Comparison of ENCODE assay signal across 16 cellular contexts in genomic region chr4:125826801-125827200, GRCh38.
A peak's percentile ranks its signal among the peaks of the same experiment; 100 is the strongest.
DNase-seq lines count a peak whose midpoint lies in the region; FAIRE-seq and TF ChIP-seq lines count a peak whose summit lies in the region.
"Had no signal": no experiment of that assay in that cellular context is flagged by ENCODE, and none has a peak within 500 bp of the region (broad histone marks: within the 10 kb centered on the region; RNA-seq: fewer than 3 reads in every experiment).

No MANE protein-coding gene starts in this region.

- no peak for FAIRE-seq in GM19239 (lab: Jason Lieb, UNC)

- H3K27ac Mint-ChIP-seq in HFFc6: peak overlapping the region; percentile 1; the same call in 1 of the 2 replicates
- H3K27ac Mint-ChIP-seq: B cell; CD4-positive, CD25-positive, alpha-beta regulatory T cell had no signal

- H3K27me3 Mint-ChIP-seq in HFFc6 (ENCODE audit: insufficient read depth): no peaks in the 10 kb centered on the region
- H3K27me3 Mint-ChIP-seq: B cell; CD4-positive, CD25-positive, alpha-beta regulatory T cell had no signal

- TF ChIP-seq POLR2A in erythroblast (IDR thresholded peaks at IDR 0.05; ENCODE audit: low read length): no peak

- no peak overlapping the region for H3K9ac ChIP-seq in adipocyte (ENCODE audit: low read length)

- no peaks in the 10 kb centered on the region for H3K9me3 Mint-ChIP-seq in HFFc6

- no peaks in the 10 kb centered on the region for H3K27me3 ChIP-seq in adipocyte (replicated peaks; ENCODE audit: control insufficient read depth, insufficient read depth, low read length)
- H3K27me3 ChIP-seq: SJCRH30 had no signal

- DNase-seq in HFFc6: no peak
- DNase-seq in adipocyte (ENCODE audit: low read depth): peak; percentile 35
- peak; percentile 10 for DNase-seq in glomerular endothelial cell (ENCODE audit: extremely low read depth, low read depth, low spot score)
- peak; percentile 40 for DNase-seq in putamen (ENCODE audit: low spot score)
- DNase-seq in erythroblast (lab: John Stamatoyannopoulos, UW): no peak
- DNase-seq in GM19239 (ENCODE audit: insufficient read length, low spot score): no peak
- no peak for DNase-seq in NCI-H526 (lab: John Stamatoyannopoulos, UW)
- DNase-seq: CD4-positive, CD25-positive, alpha-beta regulatory T cell; KBM-7; NCI-H1436 treated with DMSO at 0.1 percent for 48 hours; NCI-H2081; NCI-H510A; NCI-H82; PC-9; SJCRH30 had no signal

- TF ChIP-seq CTCF in HFFc6 (IDR thresholded peaks at IDR 0.05): no peak

- H3K36me3 Mint-ChIP-seq in HFFc6 (ENCODE audit: low read depth): no peaks in the 10 kb centered on the region
- H3K36me3 Mint-ChIP-seq: CD4-positive, CD25-positive, alpha-beta regulatory T cell had no signal

- no peaks in the 10 kb centered on the region for H3K36me3 ChIP-seq in adipocyte (ENCODE audit: control insufficient read depth, insufficient read depth, low read length, severe bottlenecking)
- H3K36me3 ChIP-seq: SJCRH30 had no signal

- no peak overlapping the region for H3K4me3 ChIP-seq in adipocyte (ENCODE audit: low read length)
- H3K4me3 ChIP-seq: PC-9, SJCRH30 had no signal

- H3K4me1 Mint-ChIP-seq in HFFc6 (ENCODE audit: low read depth): peaks cover 10% of the 10 kb centered on the region
- H3K4me1 Mint-ChIP-seq: B cell; CD4-positive, CD25-positive, alpha-beta regulatory T cell had no signal

- no peaks in the 10 kb centered on the region for H3K4me1 ChIP-seq in adipocyte (ENCODE audit: control insufficient read depth, insufficient read depth, low read length)
- H3K4me1 ChIP-seq: SJCRH30 had no signal

- no peaks in the 10 kb centered on the region for H3K9me3 ChIP-seq in adipocyte (ENCODE audit: control insufficient read depth, low read length)
- H3K9me3 ChIP-seq: SJCRH30 had no signal

- H3K4me3 Mint-ChIP-seq in HFFc6: no peak overlapping the region
- H3K4me3 Mint-ChIP-seq: B cell; CD4-positive, CD25-positive, alpha-beta regulatory T cell had no signal

Comparison
In these comparisons a context has a peak if more than half of its experiments do, and no peak if none do; other contexts are left out.
1. DNase-seq: peak in adipocyte (single experiment), glomerular endothelial cell (single experiment) and putamen (single experiment); none in HFFc6 (single experiment), erythroblast (0 of 2), GM19239 (single experiment) and NCI-H526 (0 of 2).